ENCODE assay signal across 12 cellular contexts in genomic region chr21:45954271-45954670, GRCh38. TPM values are rescaled to one million over a fixed set of nuclear protein-coding genes. Genes with fewer than 3 reads are reported as not detected.
DNase-seq lines count a peak whose midpoint lies in the region; ATAC-seq and TF ChIP-seq lines count a peak whose summit lies in the region.
"Had no signal": no experiment of that assay in that cellular context is flagged by ENCODE, and none has a peak within 500 bp of the region (broad histone marks: within the 10 kb centered on the region; RNA-seq: fewer than 3 reads in every experiment).

No MANE protein-coding gene starts in this region.

- BruUV-seq in A673 (replicated peaks; lab: Mats Ljungman, UMichigan), result no TSS peak

- H3K4me3 ChIP-seq in A673 (ENCODE audit: low read depth, low read length, poor library complexity, severe bottlenecking), result no peak overlapping the region
- H3K4me3 ChIP-seq in fibroblast of villous mesenchyme (ENCODE audit: low read depth, low read length), result no peak overlapping the region
- H3K4me3 ChIP-seq in osteoblast (ENCODE audit: insufficient read depth, low read length), result no peak overlapping the region
- H3K4me3 ChIP-seq: BLaER1 had no signal

- intact Hi-C loops in A673 (cut with micrococcal nuclease; ENCODE audit: unreplicated experiment), result no loop called here

- CTCF ChIA-PET in A673 (lab: Charles Lee), result interaction anchor here (0.5 to 0.9 kb wide), 3 partner anchors 15 to 189 kb away, joined by 3 to 4 read pairs (median 3); no protein-coding TSS in a partner anchor

- no peaks in the 10 kb centered on the region for H3K27me3 ChIP-seq in A673 (replicated peaks; ENCODE audit: insufficient read depth, low read depth, low read length, poor library complexity)
- H3K27me3 ChIP-seq in osteoblast (ENCODE audit: insufficient read depth, low read length), result peaks cover 6% of the 10 kb centered on the region
- H3K27me3 ChIP-seq: BLaER1 had no signal

- peaks cover 19% of the 10 kb centered on the region for H3K4me1 ChIP-seq in A673 (ENCODE audit: insufficient read depth, low read length, poor library complexity, severe bottlenecking)
- H3K4me1 ChIP-seq in osteoblast (ENCODE audit: insufficient read depth, low read length), result peaks cover 26% of the 10 kb centered on the region

- H3K4me2 ChIP-seq in osteoblast (ENCODE audit: insufficient read depth, low read length), result peak overlapping the region; percentile 43
- H3K4me2 ChIP-seq: BLaER1 had no signal

- POLR2A ChIA-PET in A673 (lab: Charles Lee; ENCODE audit: low non-redundant PET), result no interaction called here

- TF ChIP-seq CTCF in A673 (conservative IDR thresholded peaks at IDR 0.05; ENCODE audit: low read depth, low read length) (0 out of 2 replicates have a peak, but pooled peaks have one; percentile 13), fibroblast of villous mesenchyme (IDR thresholded peaks at IDR 0.05; ENCODE audit: insufficient read depth, low read depth, low read length) (peak; percentile 64), osteoblast (IDR thresholded peaks at IDR 0.05; ENCODE audit: extremely low read depth, low read depth, low read length) (peak; percentile 38), omental fat pad (IDR thresholded peaks at IDR 0.05) (no peak)

- H3K79me2 ChIP-seq in osteoblast (ENCODE audit: insufficient read depth, low read length), result no peaks in the 10 kb centered on the region

- H3K36me3 ChIP-seq in A673 (ENCODE audit: insufficient read depth, low read length, poor library complexity, severe bottlenecking), result no peaks in the 10 kb centered on the region
- no peaks in the 10 kb centered on the region for H3K36me3 ChIP-seq in osteoblast (ENCODE audit: insufficient read depth, low read length)
- H3K36me3 ChIP-seq: BLaER1 had no signal

- DNase-seq in A673 (ENCODE audit: low spot score), result no peak
- peak; percentile 40 for DNase-seq in NCI-H82 (lab: John Stamatoyannopoulos, UW)
- peak; percentile 69 for DNase-seq in fibroblast of villous mesenchyme (ENCODE audit: low read depth)
- DNase-seq in osteoblast (ENCODE audit: insufficient read length, low spot score, missing footprints), result peak; percentile 73
- DNase-seq in omental fat pad (ENCODE audit: low spot score), result no peak
- DNase-seq in AML-193 (lab: John Stamatoyannopoulos, UW), result no peak
- no peak for DNase-seq in activated CD8-positive, alpha-beta memory T cell treated with anti-CD3 and anti-CD28 coated beads, Interleukin-2, amount 50 U/mL, for 48 hours
- DNase-seq: activated CD4-positive, alpha-beta T cell treated with anti-CD3 and anti-CD28 coated beads, Interleukin-2, amount 50 U/mL, for 1 hour; HCEC 1CT; MM.1S had no signal

- ATAC-seq in HG02642 (IDR thresholded peaks at IDR 0.05; ENCODE audit: poor library complexity, unreplicated experiment), result no peak
- ATAC-seq in omental fat pad (ENCODE audit: low FRiP score), result no peak

- H2AFZ ChIP-seq in osteoblast (ENCODE audit: low read length), result peak overlapping the region; percentile 85

- H3K9me3 ChIP-seq in A673 (ENCODE audit: low read depth, low read length, poor library complexity, severe bottlenecking) (no peaks in the 10 kb centered on the region), osteoblast (ENCODE audit: low read depth, low read length) (no peaks in the 10 kb centered on the region)
- H3K9me3 ChIP-seq: BLaER1 had no signal

- no peaks in the 10 kb centered on the region for H4K20me1 ChIP-seq in osteoblast (ENCODE audit: insufficient read depth, low read length)
- H4K20me1 ChIP-seq: BLaER1 had no signal

- H3K27ac ChIP-seq in A673 (ENCODE audit: low read depth, low read length, poor library complexity, severe bottlenecking), result no peak overlapping the region
- H3K27ac ChIP-seq in osteoblast (ENCODE audit: low read depth, low read length), result no peak overlapping the region
- H3K27ac ChIP-seq: BLaER1 had no signal

RNA-seq across cellular contexts. Expression of gene COL6A1, which starts 27.3 kb away (rescaled TPM):
- 19.7 and 39.0 TPM in 2 replicates for total RNA-seq in A673 (2021)
- total RNA-seq in fibroblast of villous mesenchyme, result 538 and 819 TPM in 2 replicates
- 1,531 and 1,612 TPM in 2 replicates for total RNA-seq in osteoblast
- 1,000 to 10,000 TPM in 1 of 4 donors, 100 to 1,000 TPM in 3; 410 to 1,024 (median 521) TPM for total RNA-seq in omental fat pad

Comparison
In these comparisons a context has a peak if more than half of its experiments do, and no peak if none do; other contexts are left out.
1. DNase-seq: peak in NCI-H82 (single experiment), fibroblast of villous mesenchyme (single experiment) and osteoblast (single experiment); none in A673 (single experiment), omental fat pad (single experiment), AML-193 (0 of 2) and activated CD8-positive, alpha-beta memory T cell treated with anti-CD3 and anti-CD28 coated beads, Interleukin-2, amount 50 U/mL, for 48 hours (single experiment).
2. CTCF ChIP-seq: peak in A673 (single experiment), fibroblast of villous mesenchyme (single experiment) and osteoblast (single experiment); none in omental fat pad (0 of 3).
3. RNA of gene COL6A1, which starts 27.3 kb away (total RNA-seq): 1,531 to 1,612 TPM in osteoblast, 410 to 1,024 TPM in omental fat pad and 538 to 819 TPM in fibroblast of villous mesenchyme; 19.7 to 39.0 TPM in A673; every median in the first group is over 10 times any median in the second.